21 cellular contexts compared by ENCODE assay signal in genomic region chr12:108681317-108681716, GRCh38.
"Had no signal": no experiment of that assay in that cellular context is flagged by ENCODE, and none has a peak within 500 bp of the region (broad histone marks: within the 10 kb centered on the region; RNA-seq: fewer than 3 reads in every experiment).

No MANE protein-coding gene starts in this region.

- H3K36me3 Mint-ChIP-seq: activated naive CD8-positive, alpha-beta T cell had no signal

- H3K27me3 Mint-ChIP-seq: activated CD4-positive, alpha-beta memory T cell treated with anti-CD3 and anti-CD28 coated beads for 36 hours; activated CD4-positive, alpha-beta T cell treated with anti-CD3 and anti-CD28 coated beads for 36 hours; activated naive CD8-positive, alpha-beta T cell; central memory CD8-positive, alpha-beta T cell; naive B cell; T-helper 17 cell had no signal

- H3K4me3 Mint-ChIP-seq: activated CD4-positive, alpha-beta memory T cell treated with anti-CD3 and anti-CD28 coated beads for 36 hours; activated CD4-positive, alpha-beta T cell treated with anti-CD3 and anti-CD28 coated beads for 36 hours; activated naive CD8-positive, alpha-beta T cell; activated T-cell treated with anti-CD3 and anti-CD28 coated beads, Interleukin-2, amount 50 U/mL, for 4 hours; central memory CD8-positive, alpha-beta T cell; naive B cell; T-helper 17 cell had no signal

- ATAC-seq: activated CD4-positive, alpha-beta T cell treated with anti-CD3 and anti-CD28 coated beads for 36 hours; activated T-cell treated with anti-CD3 and anti-CD28 coated beads, Interleukin-2, amount 50 U/mL, for 4 hours; left lobe of liver; right cardiac atrium; stimulated activated naive CD8-positive, alpha-beta T cell treated with anti-CD3 and anti-CD28 coated beads, Interleukin-15, Interleukin-2, amounts not matched to agents 100 U/mL and 50 U/mL, for 24 hours; T-helper 17 cell had no signal

- DNase-seq: activated CD4-positive, alpha-beta memory T cell treated with anti-CD3 and anti-CD28 coated beads for 36 hours; activated CD4-positive, alpha-beta T cell treated with anti-CD3 and anti-CD28 coated beads for 36 hours; activated effector memory CD4-positive, alpha-beta T cell treated with anti-CD3 and anti-CD28 coated beads, Interleukin-2, amount 50 U/mL, for 16 hours; activated T-cell treated with anti-CD3 and anti-CD28 coated beads, Interleukin-2, amount 50 U/mL, for 4 hours; amniotic stem cell; brain microvascular endothelial cell; erythroblast; islet precursor cell; naive B cell; right cardiac atrium; small intestine; stimulated activated CD4-positive, alpha-beta T cell treated with anti-CD3 and anti-CD28 coated beads, Interleukin-4, amount 100 ng/mL, for 24 hours; stimulated activated naive CD8-positive, alpha-beta T cell treated with anti-CD3 and anti-CD28 coated beads, Interleukin-15, Interleukin-2, amounts not matched to agents 100 U/mL and 50 U/mL, for 24 hours; T-helper 17 cell; upper lobe of left lung; WERI-Rb-1 had no signal

- H3K4me3 ChIP-seq: hepatocyte, suprapubic skin, upper lobe of left lung had no signal

- H3K9me3 ChIP-seq: suprapubic skin, upper lobe of left lung had no signal

- H3K9me3 Mint-ChIP-seq: activated CD4-positive, alpha-beta memory T cell treated with anti-CD3 and anti-CD28 coated beads for 36 hours; activated T-cell treated with anti-CD3 and anti-CD28 coated beads, Interleukin-2, amount 50 U/mL, for 4 hours; central memory CD8-positive, alpha-beta T cell; naive B cell had no signal

- H3K27ac Mint-ChIP-seq: activated CD4-positive, alpha-beta memory T cell treated with anti-CD3 and anti-CD28 coated beads for 36 hours; activated CD4-positive, alpha-beta T cell treated with anti-CD3 and anti-CD28 coated beads for 36 hours; activated naive CD8-positive, alpha-beta T cell; T-helper 17 cell had no signal

- H3K27me3 ChIP-seq: brain microvascular endothelial cell, hepatocyte, suprapubic skin, upper lobe of left lung had no signal

- H3K27ac ChIP-seq: brain microvascular endothelial cell, hepatocyte, suprapubic skin, upper lobe of left lung, WERI-Rb-1 had no signal
